33 cellular contexts compared by ENCODE assay signal in the genomic region with DNA sequence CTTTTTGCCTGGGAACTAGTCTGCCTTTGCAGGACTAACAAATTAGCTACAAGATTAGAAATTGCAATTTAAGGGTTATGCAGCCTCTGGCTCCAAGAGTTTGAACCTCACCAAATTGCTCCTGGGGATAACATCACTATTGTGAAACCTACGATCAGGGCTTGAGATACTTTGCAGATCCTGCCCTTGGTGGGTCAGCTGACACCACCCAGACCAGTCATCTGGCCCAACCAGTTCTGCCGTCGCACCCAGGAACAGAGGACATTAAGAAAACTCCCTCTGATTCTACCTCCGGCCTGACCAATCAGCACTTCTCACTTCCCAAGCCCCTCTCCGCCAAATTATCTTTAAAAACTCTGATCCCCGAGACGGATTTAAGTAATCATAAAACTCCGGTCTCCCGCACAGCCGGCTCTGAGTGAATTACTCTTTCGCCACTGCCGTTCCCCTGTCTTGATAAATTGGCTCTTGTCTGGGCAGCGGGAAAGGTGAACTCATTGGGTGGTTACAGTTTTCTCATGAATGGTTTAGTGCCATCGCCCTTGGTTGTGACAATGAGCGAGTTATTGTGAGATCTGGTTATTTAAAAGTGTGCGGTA. TPM values are rescaled to one million over a fixed set of nuclear protein-coding genes. Genes with fewer than 3 reads are reported as not detected.
"Had no signal": no experiment of that assay in that cellular context is flagged by ENCODE, and none has a peak within 500 bp of the region (broad histone marks: within the 10 kb centered on the region; RNA-seq: fewer than 3 reads in every experiment).

No MANE protein-coding gene starts in this region.

- H3K9me3 ChIP-seq: adrenal gland, body of pancreas had no signal

- H3K4me1 ChIP-seq: adrenal gland, body of pancreas had no signal

- H3K27me3 ChIP-seq: body of pancreas had no signal

- H3K27me3 Mint-ChIP-seq: activated naive CD4-positive, alpha-beta T cell treated with anti-CD3 and anti-CD28 coated beads, Interleukin-2, amount 50 U/mL, for 24 hours; activated naive CD8-positive, alpha-beta T cell treated with anti-CD3 and anti-CD28 coated beads, Interleukin-2, amount 10 ng/mL, durations not matched to agents 7 days and 5 days had no signal

- H3K4me3 ChIP-seq: adrenal gland, body of pancreas had no signal

- H3K27ac Mint-ChIP-seq: activated CD4-positive, alpha-beta T cell treated with anti-CD3 and anti-CD28 coated beads for 36 hours; activated CD4-positive, alpha-beta T cell treated with anti-CD3 and anti-CD28 coated beads, Interleukin-2, amount 10 ng/mL, durations not matched to agents 7 days and 5 days; activated CD8-positive, alpha-beta T cell treated with anti-CD3 and anti-CD28 coated beads, Interleukin-2, amount 10 ng/mL, durations not matched to agents 7 days and 5 days; activated naive CD4-positive, alpha-beta T cell treated with anti-CD3 and anti-CD28 coated beads, Interleukin-2, amount 50 U/mL, for 24 hours; activated naive CD8-positive, alpha-beta T cell treated with anti-CD3 and anti-CD28 coated beads, Interleukin-2, amount 10 ng/mL, durations not matched to agents 7 days and 5 days; activated T-cell treated with anti-CD3 and anti-CD28 coated beads, Interleukin-2, amount 50 U/mL, for 24 hours; activated T-helper 2 cell treated with anti-CD3 and anti-CD28 coated beads, Interferon-gamma antibody, Interleukin-2, Interleukin-4, amounts not matched to agents 10 μg/mL and 5 μg/mL and 100 μg/mL, durations not matched to agents 14 hours and 24 hours and 36 hours had no signal

- H3K4me1 Mint-ChIP-seq: activated CD4-positive, alpha-beta T cell treated with anti-CD3 and anti-CD28 coated beads for 36 hours; activated CD4-positive, alpha-beta T cell treated with anti-CD3 and anti-CD28 coated beads, Interleukin-2, amount 10 ng/mL, durations not matched to agents 7 days and 5 days; activated naive CD4-positive, alpha-beta T cell treated with anti-CD3 and anti-CD28 coated beads, Interleukin-2, amount 50 U/mL, for 24 hours; activated naive CD8-positive, alpha-beta T cell treated with anti-CD3 and anti-CD28 coated beads, Interleukin-2, amount 10 ng/mL, durations not matched to agents 7 days and 5 days had no signal

- H3K36me3 ChIP-seq: adrenal gland had no signal

- H3K4me3 Mint-ChIP-seq: activated CD4-positive, alpha-beta T cell treated with anti-CD3 and anti-CD28 coated beads for 36 hours; activated CD4-positive, alpha-beta T cell treated with anti-CD3 and anti-CD28 coated beads, Interleukin-2, amount 10 ng/mL, durations not matched to agents 7 days and 5 days; activated CD8-positive, alpha-beta T cell treated with anti-CD3 and anti-CD28 coated beads, Interleukin-2, amount 10 ng/mL, durations not matched to agents 7 days and 5 days; activated naive CD4-positive, alpha-beta T cell treated with anti-CD3 and anti-CD28 coated beads, Interleukin-2, amount 50 U/mL, for 24 hours; activated naive CD8-positive, alpha-beta T cell treated with anti-CD3 and anti-CD28 coated beads, Interleukin-2, amount 10 ng/mL, durations not matched to agents 7 days and 5 days; activated T-cell treated with anti-CD3 and anti-CD28 coated beads, Interleukin-2, amount 50 U/mL, for 24 hours had no signal

- H3K36me3 Mint-ChIP-seq: activated naive CD4-positive, alpha-beta T cell treated with anti-CD3 and anti-CD28 coated beads, Interleukin-2, amount 50 U/mL, for 24 hours; activated naive CD8-positive, alpha-beta T cell treated with anti-CD3 and anti-CD28 coated beads, Interleukin-2, amount 10 ng/mL, durations not matched to agents 7 days and 5 days had no signal

- DNase-seq: activated CD4-positive, alpha-beta T cell treated with anti-CD3 and anti-CD28 coated beads for 36 hours; activated CD4-positive, alpha-beta T cell treated with anti-CD3 and anti-CD28 coated beads, Interleukin-2, amount 10 ng/mL, durations not matched to agents 7 days and 5 days; activated CD4-positive, alpha-beta T cell treated with anti-CD3 and anti-CD28 coated beads, Interleukin-2, amount 50 U/mL, for 48 hours; activated CD8-positive, alpha-beta T cell treated with anti-CD3 and anti-CD28 coated beads, Interleukin-2, amount 10 ng/mL, durations not matched to agents 7 days and 5 days; activated gamma-delta T cell; activated naive CD4-positive, alpha-beta T cell treated with Interleukin-2 at 50 U/mL for 16 hours; activated naive CD8-positive, alpha-beta T cell treated with anti-CD3 and anti-CD28 coated beads, Interleukin-2, amount 10 ng/mL, durations not matched to agents 7 days and 5 days; activated T-cell treated with anti-CD3 and anti-CD28 coated beads, Interleukin-2, amount 50 U/mL, for 24 hours; adrenal gland; body of pancreas; Karpas-422; KBM-7; NCI-H1048; NCI-H1105 treated with DMSO at 0.1 percent for 48 hours; NCI-H1436; NCI-H1694; NCI-H1930; NCI-H2081 treated with DMSO at 0.1 percent for 48 hours; NCI-H345; NCI-H524 treated with DMSO at 0.1 percent for 48 hours; SHP77; SW 1271; T-helper 1 cell; T-helper 2 cell; T-helper 9 cell had no signal

- H3K27ac ChIP-seq: adrenal gland, body of pancreas had no signal

- ATAC-seq: activated CD4-positive, alpha-beta T cell treated with anti-CD3 and anti-CD28 coated beads for 36 hours; activated CD4-positive, CD25-positive, alpha-beta regulatory T cell treated with anti-CD3 and anti-CD28 coated beads, Interleukin-2, amount 50 U/mL, for 24 hours; activated CD8-positive, alpha-beta T cell treated with anti-CD3 and anti-CD28 coated beads, Interleukin-2, amount 10 ng/mL, durations not matched to agents 7 days and 5 days; body of pancreas; Panc1; SK-N-SH treated with all-trans-retinoic acid at 6 μM for 48 hours had no signal

- H3K9me3 Mint-ChIP-seq: activated CD4-positive, alpha-beta T cell treated with anti-CD3 and anti-CD28 coated beads, Interleukin-2, amount 10 ng/mL, durations not matched to agents 7 days and 5 days; activated naive CD4-positive, alpha-beta T cell treated with anti-CD3 and anti-CD28 coated beads, Interleukin-2, amount 50 U/mL, for 24 hours; activated naive CD8-positive, alpha-beta T cell treated with anti-CD3 and anti-CD28 coated beads, Interleukin-2, amount 10 ng/mL, durations not matched to agents 7 days and 5 days; activated T-cell treated with anti-CD3 and anti-CD28 coated beads, Interleukin-2, amount 50 U/mL, for 24 hours; activated T-helper 2 cell treated with anti-CD3 and anti-CD28 coated beads, Interferon-gamma antibody, Interleukin-2, Interleukin-4, amounts not matched to agents 10 μg/mL and 5 μg/mL and 100 μg/mL, durations not matched to agents 14 hours and 24 hours and 36 hours had no signal

RNA-seq across cellular contexts. Expression of a gene that starts 32.9 kb away (rescaled TPM):
- total RNA-seq: activated CD4-positive, alpha-beta T cell treated with anti-CD3 and anti-CD28 coated beads for 36 hours; activated CD4-positive, alpha-beta T cell treated with anti-CD3 and anti-CD28 coated beads, Interleukin-2, amount 10 ng/mL, durations not matched to agents 7 days and 5 days; activated CD8-positive, alpha-beta T cell treated with anti-CD3 and anti-CD28 coated beads, Interleukin-2, amount 10 ng/mL, durations not matched to agents 7 days and 5 days; activated naive CD8-positive, alpha-beta T cell treated with anti-CD3 and anti-CD28 coated beads, Interleukin-2, amount 10 ng/mL, durations not matched to agents 7 days and 5 days; activated T-helper 2 cell treated with anti-CD3 and anti-CD28 coated beads, Interferon-gamma antibody, Interleukin-2, Interleukin-4, amounts not matched to agents 10 μg/mL and 5 μg/mL and 100 μg/mL, durations not matched to agents 14 hours and 24 hours and 36 hours; MCF 10A; NCI-H460; SK-MEL-5 had no signal
